Comparison of ENCODE assay signal across 8 cellular contexts in genomic region chr13:91946498-91947070, GRCh38.
A peak's percentile ranks its signal among the peaks of the same experiment; 100 is the strongest.
DNase-seq lines count a peak whose midpoint lies in the region; ATAC-seq and TF ChIP-seq lines count a peak whose summit lies in the region.

No MANE protein-coding gene starts in this region.

- no peaks in the 10 kb centered on the region for H3K27me3 ChIP-seq in SU-DHL-6 (ENCODE audit: low read length)
- no peaks in the 10 kb centered on the region for H3K27me3 ChIP-seq in right lobe of liver
- no peaks in the 10 kb centered on the region for H3K27me3 ChIP-seq in suprapubic skin

- H3K4me3 Mint-ChIP-seq in activated T-cell treated with anti-CD3 and anti-CD28 coated beads, Interleukin-2, amount 50 U/mL, for 24 hours, result no peak overlapping the region

- WGBS in right lobe of liver (ENCODE audit: insufficient coverage, low coverage, low lambda C conversion rate, missing lambda C conversion rate), result 20% methylated on average over 7 of the region's 7 CpGs
- WGBS in suprapubic skin, result 28% methylated on average over 7 of the region's 7 CpGs

- H3K4me2 ChIP-seq in SU-DHL-6 (ENCODE audit: low read depth, low read length, poor library complexity, severe bottlenecking), result no peak overlapping the region

- peaks cover 2% of the 10 kb centered on the region for H3K9me3 Mint-ChIP-seq in activated T-cell treated with anti-CD3 and anti-CD28 coated beads, Interleukin-2, amount 50 U/mL, for 24 hours

- H4K20me1 ChIP-seq in SU-DHL-6 (ENCODE audit: low read depth, low read length), result no peaks in the 10 kb centered on the region

- H3K4me1 Mint-ChIP-seq in activated T-cell treated with anti-CD3 and anti-CD28 coated beads, Interleukin-2, amount 50 U/mL, for 24 hours (ENCODE audit: low read depth), result no peaks in the 10 kb centered on the region

- H3K27me3 Mint-ChIP-seq in activated T-cell treated with anti-CD3 and anti-CD28 coated beads, Interleukin-2, amount 50 U/mL, for 24 hours, result no peaks in the 10 kb centered on the region

- H3K4me3 ChIP-seq in GM12864 (ENCODE audit: low read depth, low read length), result no peak overlapping the region
- H3K4me3 ChIP-seq in SU-DHL-6 (ENCODE audit: insufficient read depth, low read length, poor library complexity, severe bottlenecking), result no peak overlapping the region
- no peak overlapping the region for H3K4me3 ChIP-seq in right lobe of liver
- no peak overlapping the region for H3K4me3 ChIP-seq in suprapubic skin

- no peak overlapping the region for H3K9ac ChIP-seq in SU-DHL-6 (ENCODE audit: low read length)

- H3K36me3 Mint-ChIP-seq in activated T-cell treated with anti-CD3 and anti-CD28 coated beads, Interleukin-2, amount 50 U/mL, for 24 hours (ENCODE audit: low read depth), result no peaks in the 10 kb centered on the region

- TF ChIP-seq POLR2A in right lobe of liver (IDR thresholded peaks at IDR 0.05) (no peak), suprapubic skin (IDR thresholded peaks at IDR 0.05) (no peak)

- no peaks in the 10 kb centered on the region for H3K79me2 ChIP-seq in SU-DHL-6 (ENCODE audit: insufficient read depth, low read length)

- DNase-seq in GM12864 (ENCODE audit: low read depth), result no peak
- DNase-seq in right lobe of liver, result no peak
- no peak for DNase-seq in suprapubic skin (ENCODE audit: low spot score in 2 of 2)
- no peak for DNase-seq in activated T-cell treated with anti-CD3 and anti-CD28 coated beads, Interleukin-2, amount 50 U/mL, for 24 hours
- no peak for DNase-seq in stimulated activated CD4-positive, alpha-beta T cell treated with anti-CD3 and anti-CD28 coated beads, Interleukin-2, amount 100 ng/mL, for 24 hours

- no peak for TF ChIP-seq EP300 in suprapubic skin (IDR thresholded peaks at IDR 0.05)

- no peaks in the 10 kb centered on the region for H3F3A ChIP-seq in SU-DHL-6 (ENCODE audit: insufficient read depth)

- H2AFZ ChIP-seq in SU-DHL-6 (ENCODE audit: low read depth, low read length, severe bottlenecking), result no peak overlapping the region

- H3K27ac Mint-ChIP-seq in activated T-cell treated with anti-CD3 and anti-CD28 coated beads, Interleukin-2, amount 50 U/mL, for 24 hours, result no peak overlapping the region

- TF ChIP-seq CTCF in GM12864 (IDR thresholded peaks at IDR 0.05; ENCODE audit: low read depth, low read length, missing control alignments) (peak; percentile 38), LNCAP (IDR thresholded peaks at IDR 0.05) (peak; percentile 68), SU-DHL-6 (IDR thresholded peaks at IDR 0.05; ENCODE audit: insufficient read depth, low read length, poor library complexity, severe bottlenecking) (peak; percentile 29), right lobe of liver (IDR thresholded peaks at IDR 0.05) (peak; percentile 58 to 78 (median 70)), suprapubic skin (IDR thresholded peaks at IDR 0.05) (no peak)

- no peaks in the 10 kb centered on the region for H3K4me1 ChIP-seq in right lobe of liver
- H3K4me1 ChIP-seq in suprapubic skin, result no peaks in the 10 kb centered on the region

- no peaks in the 10 kb centered on the region for H3K9me2 ChIP-seq in SU-DHL-6 (replicated peaks; ENCODE audit: insufficient read depth, low read length)

- ATAC-seq in right lobe of liver (peak; percentile 77 to 83 (median 79)), GM18861 (IDR thresholded peaks at IDR 0.05; ENCODE audit: unreplicated experiment) (no peak)

- H3K9me3 ChIP-seq in SU-DHL-6 (ENCODE audit: insufficient read depth, low read length) (no peaks in the 10 kb centered on the region), right lobe of liver (no peaks in the 10 kb centered on the region), suprapubic skin (no peaks in the 10 kb centered on the region)

- intact Hi-C loops in right lobe of liver (cut with DNase I), result no loop called here

- H3K27ac ChIP-seq in SU-DHL-6 (ENCODE audit: low read depth, low read length), result no peak overlapping the region
- no peak overlapping the region for H3K27ac ChIP-seq in right lobe of liver
- no peak overlapping the region for H3K27ac ChIP-seq in suprapubic skin

- no peaks in the 10 kb centered on the region for H3K36me3 ChIP-seq in SU-DHL-6 (ENCODE audit: low read length)
- no peaks in the 10 kb centered on the region for H3K36me3 ChIP-seq in right lobe of liver
- no peaks in the 10 kb centered on the region for H3K36me3 ChIP-seq in suprapubic skin

Comparison
In these comparisons a context has a peak if more than half of its experiments do, and no peak if none do; other contexts are left out.
1. CTCF ChIP-seq: peak in GM12864 (single experiment), LNCAP (single experiment), SU-DHL-6 (single experiment) and right lobe of liver (4 of 4); none in suprapubic skin (0 of 2).